Comparison of ENCODE assay signal across 19 cellular contexts in genomic region chr1:224864006-224864405, GRCh38.
"Had no signal": no experiment of that assay in that cellular context is flagged by ENCODE, and none has a peak within 500 bp of the region (broad histone marks: within the 10 kb centered on the region; RNA-seq: fewer than 3 reads in every experiment).

No MANE protein-coding gene starts in this region.

- H3K36me3 ChIP-seq: sigmoid colon, vagina had no signal

- FAIRE-seq: bronchial epithelial cell had no signal

- ATAC-seq: activated T-cell treated with anti-CD3 and anti-CD28 coated beads, Interleukin-2, amount 50 U/mL, for 4 hours; left cardiac atrium; natural killer cell treated with Interleukin-12 subunit alpha and Interleukin-12 subunit beta and Interleukin-15 and Interleukin-18, amount 100 ng/mL, for 72 hours; stimulated activated naive B cell treated with anti-CD40 and anti-IgM and Interleukin-4, amounts not matched to agents 10 μg/mL and 1 μg/mL and 100 μg/mL, for 72 hours; WTC11 had no signal

- H3K4me1 ChIP-seq: sigmoid colon, vagina had no signal

- H3K27ac ChIP-seq: sigmoid colon, vagina had no signal

- H3K9me3 ChIP-seq: sigmoid colon, vagina had no signal

- DNase-seq: activated CD4-positive, alpha-beta T cell treated with anti-CD3 and anti-CD28 coated beads, Interleukin-2, amount 50 U/mL, for 4 hours; activated CD8-positive, alpha-beta memory T cell treated with anti-CD3 and anti-CD28 coated beads, Interleukin-2, amount 50 U/mL, for 48 hours; activated naive CD4-positive, alpha-beta T cell; activated T-cell treated with anti-CD3 and anti-CD28 coated beads, Interleukin-2, amount 50 U/mL, for 4 hours; amniotic stem cell; cerebellar nuclear complex; foreskin melanocyte; islet precursor cell; left cardiac atrium; retina; sigmoid colon; stimulated activated CD4-positive, alpha-beta T cell treated with anti-CD3 and anti-CD28 coated beads, Interleukin-2, amount 100 ng/mL, for 48 hours; stimulated activated CD8-positive, alpha-beta memory T cell treated with anti-CD3 and anti-CD28 coated beads, Interleukin-4, amount 100 ng/mL, for 48 hours; stimulated activated naive B cell treated with anti-CD40 and anti-IgM and Interleukin-4, amounts not matched to agents 10 μg/mL and 1 μg/mL and 100 μg/mL, for 72 hours; T-helper 9 cell had no signal

- H3K4me3 ChIP-seq: sigmoid colon, vagina had no signal

- H3K27me3 ChIP-seq: sigmoid colon, vagina had no signal
